ENCODE assay signal across 8 cellular contexts in the genomic region with DNA sequence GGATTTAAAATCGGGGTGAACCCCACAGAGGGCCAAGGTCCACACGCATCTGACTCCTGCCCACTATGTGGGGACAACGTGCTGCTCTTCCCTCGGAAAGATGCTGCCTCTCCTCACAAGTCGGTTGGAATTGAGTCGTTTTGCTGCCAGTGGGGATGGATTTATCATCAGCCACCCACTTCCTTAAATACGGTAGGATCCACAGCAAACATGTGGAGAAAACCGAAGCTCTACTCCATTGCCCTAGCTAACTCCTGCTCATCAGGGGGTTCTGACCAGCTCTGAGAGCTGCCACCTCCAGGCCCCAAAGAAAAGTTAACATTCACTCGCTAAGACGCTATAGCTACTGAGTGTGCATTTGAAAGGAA.
DNase-seq lines count a peak whose midpoint lies in the region; TF ChIP-seq lines count a peak whose summit lies in the region.

No MANE protein-coding gene starts in this region.

- DNase-seq in Caco-2: peak in 1 of 2 experiments; percentile 27
- peak; percentile 69 for DNase-seq in GM23248
- DNase-seq in RPMI7951 (ENCODE audit: low read depth): peak; percentile 73
- peak; percentile 46 for DNase-seq in dedifferentiated amniotic fluid mesenchymal stem cell (ENCODE audit: extremely low spot score)
- peak; percentile 68 for DNase-seq in mesenchymal stem cell
- DNase-seq in transverse colon: no peak
- DNase-seq in occipital lobe (lab: John Stamatoyannopoulos, UW): no peak
- no peak for DNase-seq in NCI-H345 (lab: John Stamatoyannopoulos, UW)

- H3K4me2 ChIP-seq in GM23248 (ENCODE audit: unreplicated experiment): peak overlapping the region; percentile 75
- H3K4me2 ChIP-seq in mesenchymal stem cell (ENCODE audit: low read length, poor library complexity, severe bottlenecking): peak overlapping the region; percentile 69

- H3K9ac ChIP-seq in GM23248 (peak overlapping the region; percentile 96), mesenchymal stem cell (ENCODE audit: low read length) (peak overlapping the region; percentile 88)

- peaks cover 9% of the 10 kb centered on the region for H3K4me1 Mint-ChIP-seq in Caco-2 (ENCODE audit: low read depth, unreplicated experiment)

- H2AK5ac ChIP-seq in mesenchymal stem cell (ENCODE audit: low read length, severe bottlenecking): no peak overlapping the region

- no peaks in the 10 kb centered on the region for H4K20me1 ChIP-seq in GM23248 (ENCODE audit: insufficient read depth)

- H3K4me3 Mint-ChIP-seq in Caco-2 (ENCODE audit: unreplicated experiment): peak overlapping the region; percentile 85

- H3K4me1 ChIP-seq in Caco-2 (0 out of 2 replicates have a peak, but pooled peaks cover 11% of the 10 kb centered on the region), GM23248 (ENCODE audit: insufficient read depth) (peaks cover 45% of the 10 kb centered on the region), mesenchymal stem cell (ENCODE audit: control insufficient read depth, insufficient read depth, low read depth, low read length) (peaks cover 7% of the 10 kb centered on the region), transverse colon (peaks cover 3 to 17% (median 13%) of the 10 kb centered on the region in 4 donors)

- peak overlapping the region; percentile 88 for H2BK120ac ChIP-seq in mesenchymal stem cell (ENCODE audit: low read depth, low read length)

- peak in 1 of 2 experiments; percentile 11 for TF ChIP-seq CTCF in Caco-2 (IDR thresholded peaks at IDR 0.05; ENCODE audit: insufficient read depth in 1 of 2, low read depth in 1 of 2, low read length in 1 of 2, severe bottlenecking in 1 of 2, unreplicated experiment in 1 of 2)
- TF ChIP-seq CTCF in transverse colon (IDR thresholded peaks at IDR 0.05): peak in 1 of 5 experiments; percentile 11

- H3K27ac Mint-ChIP-seq in Caco-2 (ENCODE audit: unreplicated experiment): peak overlapping the region; percentile 40

- no peak overlapping the region for H2BK5ac ChIP-seq in mesenchymal stem cell (ENCODE audit: low read depth, low read length, poor library complexity, severe bottlenecking)

- TF ChIP-seq EP300 in transverse colon (IDR thresholded peaks at IDR 0.05; ENCODE audit: low read depth): no peak

- no peak overlapping the region for H2BK12ac ChIP-seq in mesenchymal stem cell (ENCODE audit: low read length in 2 of 2)

- peaks cover 38% of the 10 kb centered on the region for H3K79me2 ChIP-seq in GM23248 (ENCODE audit: insufficient read depth)

- H3K9me3 ChIP-seq in Caco-2 (no peaks in the 10 kb centered on the region), GM23248 (ENCODE audit: low read depth) (no peaks in the 10 kb centered on the region), mesenchymal stem cell (ENCODE audit: control insufficient read depth, low read length) (no peaks in the 10 kb centered on the region), transverse colon (no peaks in the 10 kb centered on the region)

- H4K8ac ChIP-seq in mesenchymal stem cell (ENCODE audit: low read length): no peak overlapping the region

- peak overlapping the region; percentile 83 for H2AFZ ChIP-seq in GM23248
- peak overlapping the region; percentile 95 for H2AFZ ChIP-seq in mesenchymal stem cell (ENCODE audit: low read depth, low read length)

- H3K4me3 ChIP-seq in Caco-2 (ENCODE audit: low read depth, low read length) (peak overlapping the region; percentile 60), GM23248 (peak overlapping the region; percentile 95), mesenchymal stem cell (ENCODE audit: insufficient read depth in 1 of 2, low read depth in 1 of 2, low read length in 2 of 2) (peak overlapping the region; percentile 78 to 95), transverse colon (peak overlapping the region; percentile 44 to 85 (median 74))

- peaks cover 10% of the 10 kb centered on the region; the same call in 1 of the 2 replicates for H3F3A ChIP-seq in GM23248 (ENCODE audit: insufficient read depth)

- H3K4ac ChIP-seq in mesenchymal stem cell (ENCODE audit: low read depth in 1 of 2, low read length in 2 of 2): peak overlapping the region in 1 of 2 experiments; percentile 15

- H3K27me3 Mint-ChIP-seq in Caco-2 (ENCODE audit: insufficient read depth, unreplicated experiment): peaks cover 9% of the 10 kb centered on the region

- H3K27ac ChIP-seq in GM23248 (peak overlapping the region; percentile 81), mesenchymal stem cell (ENCODE audit: low read length, poor library complexity, severe bottlenecking) (peak overlapping the region; percentile 33), transverse colon (peak overlapping the region; percentile 84 to 88 (median 86))

- BruUV-seq in Caco-2 (replicated peaks; lab: Mats Ljungman, UMichigan): no TSS peak

- H3K23ac ChIP-seq in mesenchymal stem cell (ENCODE audit: low read length in 2 of 2): peak overlapping the region in 1 of 2 experiments; percentile 69

- H3K36me3 Mint-ChIP-seq in Caco-2 (ENCODE audit: insufficient read depth, unreplicated experiment): no peaks in the 10 kb centered on the region

- POLR2A ChIA-PET in Caco-2 (lab: Charles Lee): interaction anchor here (0.6 kb wide), 2 partner anchors 15 to 108 kb away, joined by 3 to 8 read pairs; no protein-coding TSS in a partner anchor

- H3K14ac ChIP-seq in mesenchymal stem cell (ENCODE audit: low read length in 2 of 2): peak overlapping the region in 1 of 2 experiments; percentile 92

- intact Hi-C loops in Caco-2 (cut with micrococcal nuclease; ENCODE audit: unreplicated experiment) (loop anchor here (1.0 to 2.0 kb wide), 2 partner anchors 66 to 221 kb away; no protein-coding TSS in a partner anchor), transverse colon (cut with DNase I; ENCODE audit: low total_unique reads) (loop anchor here (2.0 to 10.0 kb wide), 2 partner anchors 69 to 485 kb away; partner anchors contain the start of gene ATF2)

- H4K91ac ChIP-seq in mesenchymal stem cell (ENCODE audit: low read length): no peak overlapping the region

- peak overlapping the region in 1 of 2 experiments; percentile 80 for H3K18ac ChIP-seq in mesenchymal stem cell (ENCODE audit: low read depth in 1 of 2, low read length in 2 of 2)

- no peaks in the 10 kb centered on the region for H3K9me3 Mint-ChIP-seq in Caco-2 (ENCODE audit: unreplicated experiment)

- CTCF ChIA-PET in Caco-2 (lab: Charles Lee): interaction anchor here (1.0 to 1.4 kb wide), 3 partner anchors 14 to 197 kb away, joined by 3 to 5 read pairs (median 4); no protein-coding TSS in a partner anchor

- no peaks in the 10 kb centered on the region for H3K36me3 ChIP-seq in Caco-2 (ENCODE audit: control insufficient read depth, insufficient read depth, low read length)
- no peaks in the 10 kb centered on the region for H3K36me3 ChIP-seq in GM23248 (ENCODE audit: low read depth)
- peaks cover 0 to 7% of the 10 kb centered on the region in 2 experiments for H3K36me3 ChIP-seq in mesenchymal stem cell (ENCODE audit: control insufficient read depth in 1 of 2, insufficient read depth in 2 of 2, low read depth in 1 of 2, low read length in 2 of 2)
- H3K36me3 ChIP-seq in transverse colon: no peaks in the 10 kb centered on the region

- in situ Hi-C loops in GM23248 (cut with MboI): loop anchor here (10.0 kb wide), 1 partner anchor 99 kb away; no protein-coding TSS in a partner anchor
- in situ Hi-C loops in transverse colon (cut with MboI; ENCODE audit: low pct_ligation_motif_present in 1 of 4, low pct_unique_long_range_greater_than_20kb in 1 of 4, low sequenced_read_pairs in 3 of 4): loop anchor here in 2 of 4 donors (25.0 kb wide), 2 partner anchors 96 to 221 kb away; partner anchors contain the start of gene WIPF1 (in 1 of the 2)

- no peak overlapping the region for H2BK15ac ChIP-seq in mesenchymal stem cell (ENCODE audit: low read depth, poor library complexity, severe bottlenecking)

- 10 to 11% methylated on average over 9 to 10 of the region's 10 CpGs for WGBS in GM23248 (ENCODE audit: low coverage in 1 of 2, low lambda C conversion rate in 2 of 2, missing lambda C conversion rate in 2 of 2), 2 experiments
- WGBS in mesenchymal stem cell: 2% methylated on average over 7 of the region's 10 CpGs
- WGBS in transverse colon (ENCODE audit: low coverage in 1 of 2), 2 donors: 0 to 10% methylated on average over 3 to 10 of the region's 10 CpGs

- no peaks in the 10 kb centered on the region; the same call in 1 of the 2 replicates for H3K27me3 ChIP-seq in Caco-2 (replicated peaks; ENCODE audit: control insufficient read depth, insufficient read depth, low read length)
- H3K27me3 ChIP-seq in GM23248 (replicated peaks; ENCODE audit: insufficient read depth): no peaks in the 10 kb centered on the region
- no peaks in the 10 kb centered on the region for H3K27me3 ChIP-seq in mesenchymal stem cell (ENCODE audit: control insufficient read depth in 1 of 2, insufficient read depth in 1 of 2, low read length in 2 of 2)
- peaks cover 12% of the 10 kb centered on the region for H3K27me3 ChIP-seq in transverse colon

- no peaks in the 10 kb centered on the region for H3K9me2 ChIP-seq in GM23248 (ENCODE audit: insufficient read depth)

- no peak for TF ChIP-seq POLR2A in transverse colon (IDR thresholded peaks at IDR 0.05)

- peaks cover 19% of the 10 kb centered on the region for H3K79me1 ChIP-seq in mesenchymal stem cell (replicated peaks; ENCODE audit: low read length, poor library complexity, severe bottlenecking)

Comparison
In these comparisons a context has a peak if more than half of its experiments do, and no peak if none do; other contexts are left out.
1. DNase-seq: peak in GM23248 (single experiment), RPMI7951 (single experiment), dedifferentiated amniotic fluid mesenchymal stem cell (single experiment) and mesenchymal stem cell (single experiment); none in transverse colon (single experiment), occipital lobe (single experiment) and NCI-H345 (single experiment).
2. H3K27ac ChIP-seq: peak in every context shown above with its lines; median percentile 86 in transverse colon; 81 in GM23248; 33 in mesenchymal stem cell.
3. Peak in every context shown above with its lines, with median percentiles within 50 percentile points of each other: H3K4me3 ChIP-seq.